ENCODE assay signal across 8 cellular contexts in the genomic region with DNA sequence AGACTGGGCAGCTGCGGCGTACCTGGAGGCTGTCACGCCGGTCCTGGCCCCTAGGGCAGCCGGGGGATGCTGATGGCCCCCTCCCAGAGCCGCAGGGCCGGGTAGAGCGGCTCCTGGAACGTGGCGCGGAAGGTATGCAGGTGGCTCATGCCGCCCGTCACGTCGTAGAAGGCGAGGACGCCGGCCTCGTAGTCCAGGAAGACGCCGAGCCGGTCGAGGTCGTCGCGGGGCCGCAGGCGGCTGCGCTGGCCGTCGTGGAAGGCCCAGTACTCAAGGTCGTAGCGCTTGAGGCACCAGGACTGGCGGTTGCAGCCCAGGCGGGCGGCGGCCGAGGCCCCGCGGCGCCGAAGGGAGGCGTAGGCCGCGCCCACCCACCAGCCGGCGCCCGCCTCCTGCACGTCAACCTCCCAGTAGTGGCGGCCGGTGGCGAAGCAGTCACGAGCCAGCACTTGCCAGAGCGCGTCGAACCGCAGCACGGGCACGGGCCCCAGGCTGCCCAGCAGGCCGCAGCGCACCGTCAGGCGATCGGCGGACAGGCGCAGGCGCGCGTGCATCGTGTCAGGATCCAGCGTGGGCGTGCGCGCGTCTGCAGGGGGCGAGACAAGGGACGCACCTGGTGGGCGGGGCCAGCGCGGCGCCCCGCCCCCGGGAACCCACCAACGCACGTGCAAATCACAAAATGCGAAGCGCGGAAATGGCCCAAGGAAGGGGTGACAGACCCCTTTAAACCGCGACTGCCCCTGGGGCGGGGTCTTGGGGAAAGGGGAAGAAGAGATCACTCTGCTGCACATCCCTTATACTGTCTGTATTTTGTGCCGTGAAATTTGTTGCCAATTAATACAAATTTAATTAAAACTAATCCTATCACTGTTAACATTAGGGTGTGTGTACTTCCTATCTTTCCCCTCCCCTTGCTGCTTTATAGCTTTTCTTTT. TPM values are rescaled to one million over a fixed set of nuclear protein-coding genes. Genes with fewer than 3 reads are reported as not detected.
DNase-seq lines count a peak whose midpoint lies in the region; ATAC-seq and TF ChIP-seq lines count a peak whose summit lies in the region.

No MANE protein-coding gene starts in this region.

- H3K27ac ChIP-seq in HUES6 (ENCODE audit: low read depth, low read length) (no peak overlapping the region), esophagus (ENCODE audit: low read depth in 2 of 2, low read length in 1 of 2) (peak overlapping the region; percentile 74 to 83)

- peak; percentile 11 for TF ChIP-seq CTCF in neural crest cell (conservative IDR thresholded peaks at IDR 0.05)

- peaks cover 24% of the 10 kb centered on the region for H3K27me3 Mint-ChIP-seq in neural crest cell (ENCODE audit: low read depth)

- H3K9me3 ChIP-seq in HUES6 (ENCODE audit: control insufficient read depth, insufficient read depth, low read depth, low read length) (no peaks in the 10 kb centered on the region), esophagus (ENCODE audit: control insufficient read depth in 2 of 2, insufficient read depth in 1 of 2, low read depth in 1 of 2, low read length in 1 of 2) (no peaks in the 10 kb centered on the region)

- H3K36me3 ChIP-seq in HUES6 (ENCODE audit: control insufficient read depth, insufficient read depth, low read length) (peaks cover 24% of the 10 kb centered on the region), esophagus (ENCODE audit: control insufficient read depth in 2 of 2, insufficient read depth in 2 of 2, low read length in 1 of 2) (peaks cover 0 to 7% of the 10 kb centered on the region in 2 donors)

- H3K36me3 Mint-ChIP-seq in neural crest cell (ENCODE audit: low read depth): peaks cover 5% of the 10 kb centered on the region

- peaks cover 44% of the 10 kb centered on the region for H3K4me1 ChIP-seq in HUES6 (ENCODE audit: control insufficient read depth, insufficient read depth, low read length)
- peaks cover 0 to 8% of the 10 kb centered on the region in 2 donors for H3K4me1 ChIP-seq in esophagus (ENCODE audit: control insufficient read depth in 2 of 2, insufficient read depth in 2 of 2, low read length in 1 of 2)

- no peak for ATAC-seq in GM21381 (IDR thresholded peaks at IDR 0.05; ENCODE audit: unreplicated experiment)

- H3K9ac ChIP-seq in HUES6 (ENCODE audit: low read length): no peak overlapping the region

- H3K27me3 ChIP-seq in HUES6 (ENCODE audit: control insufficient read depth, insufficient read depth, low read length) (no peaks in the 10 kb centered on the region), esophagus (ENCODE audit: control insufficient read depth in 1 of 2, insufficient read depth in 2 of 2, low read length in 2 of 2) (no peaks in the 10 kb centered on the region)

- no peak overlapping the region for H3K4me3 Mint-ChIP-seq in neural crest cell

- peak overlapping the region; percentile 40 for H3K4me3 ChIP-seq in HUES6 (ENCODE audit: low read depth, low read length)
- H3K4me3 ChIP-seq in esophagus (ENCODE audit: low read depth in 1 of 2, low read length in 2 of 2): peak overlapping the region; percentile 44 to 50

- 21 to 36% methylated on average over 83 to 92 of the region's 92 CpGs for WGBS in esophagus, 2 donors

- H3K4me1 Mint-ChIP-seq in neural crest cell: peaks cover 23% of the 10 kb centered on the region

- DNase-seq in AG08395 (ENCODE audit: low spot score): peak; percentile 55
- DNase-seq in neural crest cell (ENCODE audit: low read depth, low spot score): peak; percentile 22
- no peak for DNase-seq in COLO829 (ENCODE audit: low spot score)
- no peak for DNase-seq in Kasumi-1 (lab: John Stamatoyannopoulos, UW)
- DNase-seq in NK-92 treated with Interleukin-12 subunit alpha and Interleukin-12 subunit beta, amount 100 ng/mL, for 24 hours (lab: John Stamatoyannopoulos, UW): no peak

- no peak overlapping the region for H3K27ac Mint-ChIP-seq in neural crest cell (ENCODE audit: unreplicated experiment)

- no peaks in the 10 kb centered on the region for H3K9me3 Mint-ChIP-seq in neural crest cell

RNA-seq across cellular contexts. Expression of a gene that starts 31.2 kb away (rescaled TPM):
- 10 to 100 TPM; 48.7 to 54.0 TPM for polyA plus RNA-seq in esophagus
- 39.6 and 40.9 TPM in 2 replicates for total RNA-seq in neural crest cell

RNA-seq across cellular contexts. Expression of a gene that starts 31.3 kb away (rescaled TPM):
- 10 to 100 TPM in 1 of 2 donors, 1 to 10 TPM in 1; 9.3 to 12.2 TPM for polyA plus RNA-seq in esophagus
- total RNA-seq in neural crest cell: 10.2 and 11.2 TPM in 2 replicates

Comparison
In these comparisons a context has a peak if more than half of its experiments do, and no peak if none do; other contexts are left out.
1. DNase-seq: peak in AG08395 (single experiment) and neural crest cell (single experiment); none in COLO829 (single experiment), Kasumi-1 (0 of 2) and NK-92 treated with Interleukin-12 subunit alpha and Interleukin-12 subunit beta, amount 100 ng/mL, for 24 hours (single experiment).